ENCODE assay signal across 1 cellular context in genomic region chr2:26718949-26719686, GRCh38.
TF ChIP-seq lines count a peak whose summit lies in the region.

No MANE protein-coding gene starts in this region.

TF ChIP-seq in HepG2, 621 proteins besides CTCF, POLR2A, EP300 and RAD21 (continued from another document):
- TF ChIP-seq PRPF4 (IDR thresholded peaks at IDR 0.05; ENCODE audit: low read depth, low read length, poor library complexity, severe bottlenecking), result no peak
TF ChIP-seq in HepG2: peak in this region for 1.
